Comparison of ENCODE assay signal across 8 cellular contexts in genomic region chr12:117587646-117588287, GRCh38.
DNase-seq lines count a peak whose midpoint lies in the region; ATAC-seq and TF ChIP-seq lines count a peak whose summit lies in the region.

No MANE protein-coding gene starts in this region.

- no peaks in the 10 kb centered on the region for H3K36me3 ChIP-seq in gastroesophageal sphincter

- no peaks in the 10 kb centered on the region for H3K9me3 Mint-ChIP-seq in progenitor cell of endocrine pancreas (ENCODE audit: low read depth)

- no peak overlapping the region for H3K27ac Mint-ChIP-seq in progenitor cell of endocrine pancreas

- DNase-seq in AG08395 (ENCODE audit: low spot score) (peak; percentile 67), GM13977 (ENCODE audit: low spot score) (peak; percentile 65), NCI-H2227 (lab: John Stamatoyannopoulos, UW; ENCODE audit: unreplicated experiment) (peak; percentile 72), progenitor cell of endocrine pancreas (ENCODE audit: low spot score, unreplicated experiment) (peak; percentile 50)
- peak; percentile 8 for DNase-seq in activated CD8-positive, alpha-beta memory T cell treated with anti-CD3 and anti-CD28 coated beads, Interleukin-2, amount 50 U/mL, for 24 hours (ENCODE audit: extremely low read depth)

- H3K27ac ChIP-seq in gastroesophageal sphincter = no peak overlapping the region

- WGBS in gastroesophageal sphincter (ENCODE audit: low coverage in 1 of 2), 2 donors = 8 to 14% methylated on average over 10 to 11 of the region's 12 CpGs

- TF ChIP-seq CTCF in GM13977 (IDR thresholded peaks at IDR 0.05; ENCODE audit: extremely low read depth, insufficient read depth, missing control alignments) (peak; percentile 89), gastroesophageal sphincter (IDR thresholded peaks at IDR 0.05) (peak in 3 of 4 experiments; percentile 55 to 90 (median 71)), progenitor cell of endocrine pancreas (IDR thresholded peaks at IDR 0.05; ENCODE audit: unreplicated experiment) (peak; percentile 87)

- in situ Hi-C loops in GM13977 (cut with MboI; ENCODE audit: low pct_unique_long_range_greater_than_20kb, low sequenced_read_pairs, unreplicated experiment) = loop anchor here (25.0 kb wide), 1 partner anchor 200 kb away; no protein-coding TSS in a partner anchor

- ATAC-seq in gastroesophageal sphincter = no peak
- no peak for ATAC-seq in GM18519 (IDR thresholded peaks at IDR 0.05; ENCODE audit: low FRiP score, unreplicated experiment)
- ATAC-seq in GM19452 (IDR thresholded peaks at IDR 0.05; ENCODE audit: unreplicated experiment) = no peak

- H3K4me1 Mint-ChIP-seq in progenitor cell of endocrine pancreas (ENCODE audit: low read depth) = no peaks in the 10 kb centered on the region

- H3K4me1 ChIP-seq in gastroesophageal sphincter = peaks cover 0 to 8% (median 0%) of the 10 kb centered on the region in 3 donors

- H3K27me3 ChIP-seq in gastroesophageal sphincter = peaks cover 42% of the 10 kb centered on the region

- H3K27me3 Mint-ChIP-seq in progenitor cell of endocrine pancreas = peaks cover 66% of the 10 kb centered on the region

- no peaks in the 10 kb centered on the region for H3K36me3 Mint-ChIP-seq in progenitor cell of endocrine pancreas (ENCODE audit: insufficient read depth)

- H3K9me3 ChIP-seq in gastroesophageal sphincter = peaks cover 0 to 18% (median 0%) of the 10 kb centered on the region in 3 donors

- TF ChIP-seq POLR2A in gastroesophageal sphincter (IDR thresholded peaks at IDR 0.05) = no peak

- no peak overlapping the region for H3K4me3 ChIP-seq in gastroesophageal sphincter

- no peak overlapping the region for H3K4me3 Mint-ChIP-seq in progenitor cell of endocrine pancreas (ENCODE audit: low read depth)

- TF ChIP-seq EP300 in gastroesophageal sphincter (IDR thresholded peaks at IDR 0.05) = no peak

Comparison
In these comparisons a context has a peak if more than half of its experiments do, and no peak if none do; other contexts are left out.
1. DNase-seq: peak in every context shown above with its lines; median percentile 72 in NCI-H2227; 67 in AG08395; 65 in GM13977; 50 in progenitor cell of endocrine pancreas; 8 in activated CD8-positive, alpha-beta memory T cell treated with anti-CD3 and anti-CD28 coated beads, Interleukin-2, amount 50 U/mL, for 24 hours.